In genomic region chr12:103442822-103443221, GRCh38 we compare ENCODE assay signal across 24 cellular contexts. TPM values are rescaled to one million over a fixed set of nuclear protein-coding genes. Genes with fewer than 3 reads are reported as not detected.
DNase-seq lines count a peak whose midpoint lies in the region; ATAC-seq and TF ChIP-seq lines count a peak whose summit lies in the region.
"Had no signal": no experiment of that assay in that cellular context is flagged by ENCODE, and none has a peak within 500 bp of the region (broad histone marks: within the 10 kb centered on the region; RNA-seq: fewer than 3 reads in every experiment).

No MANE protein-coding gene starts in this region.

- no peak for TF ChIP-seq CTCF in activated CD8-positive, alpha-beta T cell treated with anti-CD3 and anti-CD28 coated beads for 36 hours (IDR thresholded peaks at IDR 0.05)
- no peak for TF ChIP-seq CTCF in RWPE1 (conservative IDR thresholded peaks at IDR 0.05; ENCODE audit: low read depth)

- CTCF ChIA-PET in activated CD8-positive, alpha-beta T cell treated with anti-CD3 and anti-CD28 coated beads, Interleukin-2, amount 10 ng/mL, durations not matched to agents 7 days and 5 days (lab: Charles Lee), result no interaction called here
- CTCF ChIA-PET in activated CD8-positive, alpha-beta T cell treated with anti-CD3 and anti-CD28 coated beads for 36 hours (lab: Charles Lee), result no interaction called here
- CTCF ChIA-PET in RWPE1 (lab: Yijun Ruan, JAX), result no interaction called here

- POLR2A ChIA-PET in activated CD8-positive, alpha-beta T cell treated with anti-CD3 and anti-CD28 coated beads, Interleukin-2, amount 10 ng/mL, durations not matched to agents 7 days and 5 days (lab: Charles Lee), result no interaction called here
- POLR2A ChIA-PET in activated CD8-positive, alpha-beta T cell treated with anti-CD3 and anti-CD28 coated beads for 36 hours (lab: Charles Lee), result no interaction called here
- POLR2A ChIA-PET in RWPE1 (lab: Yijun Ruan, JAX; ENCODE audit: low non-redundant PET), result no interaction called here

- H3K27ac Mint-ChIP-seq in activated CD8-positive, alpha-beta T cell treated with anti-CD3 and anti-CD28 coated beads, Interleukin-2, amount 10 ng/mL, durations not matched to agents 7 days and 5 days, result peak overlapping the region; percentile 20
- H3K27ac Mint-ChIP-seq in activated CD8-positive, alpha-beta T cell treated with anti-CD3 and anti-CD28 coated beads for 36 hours, result no peak overlapping the region
- peak overlapping the region; percentile 92 for H3K27ac Mint-ChIP-seq in T-helper 17 cell
- no peak overlapping the region for H3K27ac Mint-ChIP-seq in stimulated activated effector memory CD8-positive, alpha-beta T cell treated with anti-CD3 and anti-CD28 coated beads, Interleukin-12 subunit alpha, Interleukin-12 subunit beta, amount 100 ng/mL, for 72 hours

- intact Hi-C loops in activated CD8-positive, alpha-beta T cell treated with anti-CD3 and anti-CD28 coated beads for 36 hours (cut with micrococcal nuclease), result no loop called here

- H3K27me3 Mint-ChIP-seq in activated CD8-positive, alpha-beta T cell treated with anti-CD3 and anti-CD28 coated beads, Interleukin-2, amount 10 ng/mL, durations not matched to agents 7 days and 5 days (ENCODE audit: low read depth), result no peaks in the 10 kb centered on the region
- no peaks in the 10 kb centered on the region for H3K27me3 Mint-ChIP-seq in activated CD8-positive, alpha-beta T cell treated with anti-CD3 and anti-CD28 coated beads for 36 hours
- H3K27me3 Mint-ChIP-seq in T-helper 17 cell, result no peaks in the 10 kb centered on the region

- peaks cover 12% of the 10 kb centered on the region for H3K36me3 Mint-ChIP-seq in activated CD8-positive, alpha-beta T cell treated with anti-CD3 and anti-CD28 coated beads, Interleukin-2, amount 10 ng/mL, durations not matched to agents 7 days and 5 days (ENCODE audit: low read depth)
- H3K36me3 Mint-ChIP-seq in activated CD8-positive, alpha-beta T cell treated with anti-CD3 and anti-CD28 coated beads for 36 hours (ENCODE audit: low read depth), result no peaks in the 10 kb centered on the region
- H3K36me3 Mint-ChIP-seq in T-helper 17 cell (ENCODE audit: low read depth), result no peaks in the 10 kb centered on the region
- H3K36me3 Mint-ChIP-seq in stimulated activated effector memory CD8-positive, alpha-beta T cell treated with anti-CD3 and anti-CD28 coated beads, Interleukin-12 subunit alpha, Interleukin-12 subunit beta, amount 100 ng/mL, for 72 hours, result no peaks in the 10 kb centered on the region

- no peak overlapping the region for H3K27ac ChIP-seq in RWPE1
- H3K27ac ChIP-seq: A549, esophagus muscularis mucosa, HL-60, neutrophil, PC-9, thyroid gland had no signal

- no peak overlapping the region for H3K4me3 Mint-ChIP-seq in activated CD8-positive, alpha-beta T cell treated with anti-CD3 and anti-CD28 coated beads, Interleukin-2, amount 10 ng/mL, durations not matched to agents 7 days and 5 days
- H3K4me3 Mint-ChIP-seq in activated CD8-positive, alpha-beta T cell treated with anti-CD3 and anti-CD28 coated beads for 36 hours, result no peak overlapping the region
- H3K4me3 Mint-ChIP-seq in T-helper 17 cell, result no peak overlapping the region
- no peak overlapping the region for H3K4me3 Mint-ChIP-seq in stimulated activated effector memory CD8-positive, alpha-beta T cell treated with anti-CD3 and anti-CD28 coated beads, Interleukin-12 subunit alpha, Interleukin-12 subunit beta, amount 100 ng/mL, for 72 hours
- H3K4me3 Mint-ChIP-seq: CD8-positive, alpha-beta T cell had no signal

- DNase-seq in activated CD8-positive, alpha-beta T cell treated with anti-CD3 and anti-CD28 coated beads, Interleukin-2, amount 10 ng/mL, durations not matched to agents 7 days and 5 days, result no peak
- no peak for DNase-seq in activated CD8-positive, alpha-beta T cell treated with anti-CD3 and anti-CD28 coated beads for 36 hours
- DNase-seq in T-helper 17 cell (no peak), RWPE1 (ENCODE audit: low spot score) (no peak), AML-193 (lab: John Stamatoyannopoulos, UW) (no peak)
- no peak for DNase-seq in stimulated activated effector memory CD8-positive, alpha-beta T cell treated with anti-CD3 and anti-CD28 coated beads, Interleukin-12 subunit alpha, Interleukin-12 subunit beta, amount 100 ng/mL, for 72 hours (ENCODE audit: low spot score in 2 of 2)
- DNase-seq: activated CD4-positive, alpha-beta T cell treated with anti-CD3 and anti-CD28 coated beads for 4 hours; activated gamma-delta T cell; amniotic stem cell; caudate nucleus; CD8-positive, alpha-beta T cell; DND-41; NCI-H2107; NCI-H524 treated with DMSO at 0.1 percent for 48 hours; PC-9; retina; thyroid gland had no signal

- H3K4me1 Mint-ChIP-seq in activated CD8-positive, alpha-beta T cell treated with anti-CD3 and anti-CD28 coated beads, Interleukin-2, amount 10 ng/mL, durations not matched to agents 7 days and 5 days (ENCODE audit: low read depth), result peaks cover 34% of the 10 kb centered on the region
- H3K4me1 Mint-ChIP-seq in activated CD8-positive, alpha-beta T cell treated with anti-CD3 and anti-CD28 coated beads for 36 hours (ENCODE audit: low read depth), result peaks cover 29% of the 10 kb centered on the region
- no peaks in the 10 kb centered on the region for H3K4me1 Mint-ChIP-seq in T-helper 17 cell
- peaks cover 5% of the 10 kb centered on the region for H3K4me1 Mint-ChIP-seq in stimulated activated effector memory CD8-positive, alpha-beta T cell treated with anti-CD3 and anti-CD28 coated beads, Interleukin-12 subunit alpha, Interleukin-12 subunit beta, amount 100 ng/mL, for 72 hours

- no peaks in the 10 kb centered on the region for H3K9me3 ChIP-seq in T-helper 17 cell (ENCODE audit: control insufficient read depth, low read length, poor library complexity, severe bottlenecking)
- H3K9me3 ChIP-seq: esophagus muscularis mucosa, neutrophil, thyroid gland had no signal

- H3K9me3 Mint-ChIP-seq in activated CD8-positive, alpha-beta T cell treated with anti-CD3 and anti-CD28 coated beads, Interleukin-2, amount 10 ng/mL, durations not matched to agents 7 days and 5 days (ENCODE audit: insufficient read depth), result peaks cover 4% of the 10 kb centered on the region
- H3K9me3 Mint-ChIP-seq in activated CD8-positive, alpha-beta T cell treated with anti-CD3 and anti-CD28 coated beads for 36 hours, result no peaks in the 10 kb centered on the region
- H3K9me3 Mint-ChIP-seq in stimulated activated effector memory CD8-positive, alpha-beta T cell treated with anti-CD3 and anti-CD28 coated beads, Interleukin-12 subunit alpha, Interleukin-12 subunit beta, amount 100 ng/mL, for 72 hours, result no peaks in the 10 kb centered on the region
- H3K9me3 Mint-ChIP-seq: CD8-positive, alpha-beta T cell had no signal

- ATAC-seq in activated CD8-positive, alpha-beta T cell treated with anti-CD3 and anti-CD28 coated beads, Interleukin-2, amount 10 ng/mL, durations not matched to agents 7 days and 5 days, result no peak
- no peak for ATAC-seq in activated CD8-positive, alpha-beta T cell treated with anti-CD3 and anti-CD28 coated beads for 36 hours
- ATAC-seq in HG03095 (IDR thresholded peaks at IDR 0.05; ENCODE audit: unreplicated experiment), result peak; percentile 40
- no peak for ATAC-seq in T-helper 17 cell
- no peak for ATAC-seq in stimulated activated effector memory CD8-positive, alpha-beta T cell treated with anti-CD3 and anti-CD28 coated beads, Interleukin-12 subunit alpha, Interleukin-12 subunit beta, amount 100 ng/mL, for 72 hours
- no peak for ATAC-seq in GM19035 (IDR thresholded peaks at IDR 0.05; ENCODE audit: unreplicated experiment)
- ATAC-seq: A549; CD8-positive, alpha-beta T cell; left lobe of liver had no signal

RNA-seq across cellular contexts. Expression of gene C12orf42, which starts 52.9 kb away (rescaled TPM):
- under 1 TPM; 0.84 to 0.91 TPM for total RNA-seq in activated CD8-positive, alpha-beta T cell treated with anti-CD3 and anti-CD28 coated beads, Interleukin-2, amount 10 ng/mL, durations not matched to agents 7 days and 5 days
- 1 to 10 TPM in 1 of 2 experiments, under 1 TPM in 1; 0.49 to 1.4 TPM for total RNA-seq in activated CD8-positive, alpha-beta T cell treated with anti-CD3 and anti-CD28 coated beads for 36 hours
- 1 to 10 TPM; 3.3 to 7.1 TPM for total RNA-seq in T-helper 17 cell
- total RNA-seq: esophagus muscularis mucosa, left lobe of liver, PC-9, thyroid gland had no signal

Comparison
In these comparisons a context has a peak if more than half of its experiments do, and no peak if none do; other contexts are left out.
1. H3K27ac Mint-ChIP-seq: peak in activated CD8-positive, alpha-beta T cell treated with anti-CD3 and anti-CD28 coated beads, Interleukin-2, amount 10 ng/mL, durations not matched to agents 7 days and 5 days (single experiment) and T-helper 17 cell (single experiment); none in activated CD8-positive, alpha-beta T cell treated with anti-CD3 and anti-CD28 coated beads for 36 hours (single experiment) and stimulated activated effector memory CD8-positive, alpha-beta T cell treated with anti-CD3 and anti-CD28 coated beads, Interleukin-12 subunit alpha, Interleukin-12 subunit beta, amount 100 ng/mL, for 72 hours (single experiment).